Comparison of ENCODE assay signal across 1 cellular context in the genomic region with DNA sequence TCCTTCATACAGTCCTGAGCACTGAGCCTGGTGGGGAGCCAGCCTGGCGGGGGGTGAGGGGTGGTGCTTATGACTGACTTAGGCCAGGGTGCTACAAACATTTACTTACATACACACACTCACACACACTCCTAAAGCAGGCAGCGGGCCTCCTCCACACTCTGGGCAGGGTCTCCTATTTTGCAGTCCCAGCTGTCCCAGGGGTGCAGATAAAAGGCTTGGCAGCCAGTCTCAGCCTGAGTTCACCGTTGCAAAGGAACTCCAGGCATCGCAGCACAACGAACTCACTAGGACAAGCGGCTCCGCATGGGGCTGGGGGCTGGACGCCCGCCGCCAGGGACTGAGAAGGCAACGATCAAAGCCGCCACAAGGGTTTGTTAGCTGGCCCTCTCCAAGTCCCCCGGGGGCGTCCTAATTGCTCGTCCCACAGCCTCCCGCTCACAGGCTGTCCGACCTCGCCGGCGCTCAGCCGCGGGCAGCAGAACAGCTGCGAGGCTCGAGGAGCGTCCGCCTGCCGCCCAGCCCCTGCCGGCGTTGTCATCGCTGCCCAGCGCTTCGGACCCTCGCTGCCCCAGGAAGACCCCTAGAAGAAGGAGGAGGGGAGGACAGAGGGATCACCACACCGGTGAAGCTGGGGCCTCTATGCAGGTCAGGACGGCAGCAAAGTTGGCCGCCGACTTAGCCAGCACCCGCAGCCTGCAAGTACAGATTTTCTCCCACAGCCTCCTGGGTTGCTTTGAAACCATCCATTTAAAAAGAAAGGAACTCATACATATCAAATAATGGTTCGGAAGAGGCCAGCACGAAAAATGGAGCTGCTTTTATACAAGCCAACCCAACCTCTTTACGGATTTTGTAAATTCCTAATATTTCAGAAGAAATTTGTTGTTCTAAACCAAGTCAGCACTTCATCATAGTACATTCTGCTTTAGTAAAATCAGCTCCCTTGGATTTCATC.
TF ChIP-seq lines count a peak whose summit lies in the region.

No MANE protein-coding gene starts in this region.

TF ChIP-seq in GM23338, 12 proteins besides CTCF, POLR2A, EP300 and RAD21 (continued from another document):
- TF ChIP-seq ZNF462 (CRISPR knock-in tag; IDR thresholded peaks at IDR 0.05), result no peak
- TF ChIP-seq, protein P1, sequence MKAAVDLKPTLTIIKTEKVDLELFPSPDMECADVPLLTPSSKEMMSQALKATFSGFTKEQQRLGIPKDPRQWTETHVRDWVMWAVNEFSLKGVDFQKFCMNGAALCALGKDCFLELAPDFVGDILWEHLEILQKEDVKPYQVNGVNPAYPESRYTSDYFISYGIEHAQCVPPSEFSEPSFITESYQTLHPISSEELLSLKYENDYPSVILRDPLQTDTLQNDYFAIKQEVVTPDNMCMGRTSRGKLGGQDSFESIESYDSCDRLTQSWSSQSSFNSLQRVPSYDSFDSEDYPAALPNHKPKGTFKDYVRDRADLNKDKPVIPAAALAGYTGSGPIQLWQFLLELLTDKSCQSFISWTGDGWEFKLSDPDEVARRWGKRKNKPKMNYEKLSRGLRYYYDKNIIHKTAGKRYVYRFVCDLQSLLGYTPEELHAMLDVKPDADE (IDR thresholded peaks at IDR 0.05), result no peak
